ENCODE assay signal across 31 cellular contexts in the genomic region with DNA sequence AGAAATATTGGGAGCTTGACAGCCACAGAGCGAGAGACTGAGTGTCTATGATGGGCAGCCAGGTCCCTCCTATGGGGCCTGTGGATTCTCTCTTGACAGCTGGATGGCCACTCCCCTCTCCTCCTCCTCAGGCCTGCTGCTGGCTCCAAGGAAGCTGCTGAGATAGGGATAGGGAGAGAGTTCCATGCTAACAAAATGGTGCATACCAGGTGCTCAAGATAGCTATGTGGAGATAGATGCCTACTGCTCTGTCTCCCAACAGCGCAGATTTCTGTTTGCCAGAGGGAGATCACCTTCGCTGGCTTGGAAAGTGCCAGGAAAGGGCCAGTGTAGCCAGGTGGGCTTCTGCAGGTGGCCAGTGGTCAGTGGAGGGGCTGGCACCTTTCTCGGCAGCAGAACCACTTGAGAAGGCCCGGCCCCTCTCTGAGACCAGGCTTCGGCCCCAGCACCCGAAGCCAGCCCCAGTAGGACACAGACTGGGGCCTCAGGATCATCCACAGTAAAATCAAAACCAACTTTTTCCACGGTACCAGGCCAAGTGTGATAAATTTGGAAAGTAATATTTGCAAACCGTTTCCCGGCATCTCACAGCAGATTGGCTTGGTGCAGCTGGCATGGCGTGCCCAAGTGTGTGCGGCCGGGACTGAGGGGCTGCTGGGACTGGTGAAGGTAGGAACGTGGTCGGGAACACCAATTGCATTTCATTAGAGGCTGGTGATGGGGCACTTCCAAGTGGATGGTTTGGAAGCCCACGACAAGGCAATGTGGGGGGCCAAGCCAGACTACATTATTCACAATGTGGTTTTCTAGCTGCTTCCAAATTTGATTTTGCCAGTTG.
A peak's percentile ranks its signal among the peaks of the same experiment; 100 is the strongest.
DNase-seq lines count a peak whose midpoint lies in the region; ATAC-seq and TF ChIP-seq lines count a peak whose summit lies in the region.
"Had no signal": no experiment of that assay in that cellular context is flagged by ENCODE, and none has a peak within 500 bp of the region (broad histone marks: within the 10 kb centered on the region; RNA-seq: fewer than 3 reads in every experiment).

No MANE protein-coding gene starts in this region.

- no peak for ATAC-seq in activated CD8-positive, alpha-beta memory T cell treated with anti-CD3 and anti-CD28 coated beads, Interleukin-2, amount 10 ng/mL, durations not matched to agents 7 days and 5 days
- ATAC-seq in HG03108 (IDR thresholded peaks at IDR 0.05; ENCODE audit: unreplicated experiment): no peak
- ATAC-seq: GM12878; HepG2; naive thymus-derived CD8-positive, alpha-beta T cell had no signal

- no peak overlapping the region for H3K4me3 Mint-ChIP-seq in activated CD8-positive, alpha-beta memory T cell treated with anti-CD3 and anti-CD28 coated beads, Interleukin-2, amount 10 ng/mL, durations not matched to agents 7 days and 5 days
- H3K4me3 Mint-ChIP-seq: activated naive CD8-positive, alpha-beta T cell treated with anti-CD3 and anti-CD28 coated beads for 36 hours; CD4-positive, CD25-positive, alpha-beta regulatory T cell; central memory CD8-positive, alpha-beta T cell; HFFc6; immature natural killer cell; mesothelial cell of epicardium; naive thymus-derived CD8-positive, alpha-beta T cell had no signal

- no peak overlapping the region for H3K27ac Mint-ChIP-seq in activated CD8-positive, alpha-beta memory T cell treated with anti-CD3 and anti-CD28 coated beads, Interleukin-2, amount 10 ng/mL, durations not matched to agents 7 days and 5 days
- H3K27ac Mint-ChIP-seq: activated naive CD8-positive, alpha-beta T cell treated with anti-CD3 and anti-CD28 coated beads for 36 hours; HFFc6; immature natural killer cell; mesothelial cell of epicardium had no signal

- no peaks in the 10 kb centered on the region for H3K36me3 Mint-ChIP-seq in activated CD8-positive, alpha-beta memory T cell treated with anti-CD3 and anti-CD28 coated beads, Interleukin-2, amount 10 ng/mL, durations not matched to agents 7 days and 5 days
- H3K36me3 Mint-ChIP-seq: activated naive CD8-positive, alpha-beta T cell treated with anti-CD3 and anti-CD28 coated beads for 36 hours; CD4-positive, CD25-positive, alpha-beta regulatory T cell; immature natural killer cell; mesothelial cell of epicardium; naive thymus-derived CD8-positive, alpha-beta T cell had no signal

- intact Hi-C loops in stomach (cut with DNase I; ENCODE audit: low total_unique reads): loop anchor here (5.0 kb wide), 1 partner anchor 261 kb away; no protein-coding TSS in a partner anchor

- no peaks in the 10 kb centered on the region for H3K36me3 ChIP-seq in stomach
- H3K36me3 ChIP-seq: esophagus squamous epithelium, left ventricle myocardium inferior, ovary had no signal

- no peaks in the 10 kb centered on the region for H3K27me3 Mint-ChIP-seq in activated CD8-positive, alpha-beta memory T cell treated with anti-CD3 and anti-CD28 coated beads, Interleukin-2, amount 10 ng/mL, durations not matched to agents 7 days and 5 days
- H3K27me3 Mint-ChIP-seq: activated naive CD8-positive, alpha-beta T cell treated with anti-CD3 and anti-CD28 coated beads for 36 hours; CD4-positive, CD25-positive, alpha-beta regulatory T cell; central memory CD8-positive, alpha-beta T cell; naive thymus-derived CD8-positive, alpha-beta T cell had no signal

- no peak for TF ChIP-seq EP300 in stomach (IDR thresholded peaks at IDR 0.05)

- H3K4me1 ChIP-seq in stomach: peaks cover 0 to 7% (median 0%) of the 10 kb centered on the region in 4 donors
- H3K4me1 ChIP-seq: left ventricle myocardium inferior had no signal

- TF ChIP-seq POLR2A in stomach (IDR thresholded peaks at IDR 0.05): no peak

- H3K27ac ChIP-seq in stomach (no peak overlapping the region), RWPE1 (no peak overlapping the region)
- H3K27ac ChIP-seq: esophagus squamous epithelium, left ventricle myocardium inferior, ovary had no signal

- H3K9me3 Mint-ChIP-seq in activated CD8-positive, alpha-beta memory T cell treated with anti-CD3 and anti-CD28 coated beads, Interleukin-2, amount 10 ng/mL, durations not matched to agents 7 days and 5 days (ENCODE audit: low read depth): no peaks in the 10 kb centered on the region
- H3K9me3 Mint-ChIP-seq: activated naive CD8-positive, alpha-beta T cell treated with anti-CD3 and anti-CD28 coated beads for 36 hours; CD4-positive, CD25-positive, alpha-beta regulatory T cell; central memory CD8-positive, alpha-beta T cell; HFFc6; immature natural killer cell; mesothelial cell of epicardium had no signal

- peaks cover 0 to 3% (median 0%) of the 10 kb centered on the region in 3 donors for H3K27me3 ChIP-seq in stomach
- H3K27me3 ChIP-seq: esophagus squamous epithelium, ovary had no signal

- H3K9me3 ChIP-seq in stomach: no peaks in the 10 kb centered on the region
- H3K9me3 ChIP-seq: esophagus squamous epithelium, left ventricle myocardium inferior, ovary had no signal

- POLR2A ChIA-PET in RWPE1 (lab: Yijun Ruan, JAX; ENCODE audit: low non-redundant PET): no interaction called here

- peaks cover 9% of the 10 kb centered on the region for H3K4me1 Mint-ChIP-seq in activated CD8-positive, alpha-beta memory T cell treated with anti-CD3 and anti-CD28 coated beads, Interleukin-2, amount 10 ng/mL, durations not matched to agents 7 days and 5 days
- H3K4me1 Mint-ChIP-seq: immature natural killer cell had no signal

- DNase-seq in activated CD8-positive, alpha-beta memory T cell treated with anti-CD3 and anti-CD28 coated beads for 24 hours: peak; percentile 40
- no peak for DNase-seq in activated CD8-positive, alpha-beta memory T cell treated with anti-CD3 and anti-CD28 coated beads, Interleukin-2, amount 10 ng/mL, durations not matched to agents 7 days and 5 days
- DNase-seq in NCI-H226: peak; percentile 14
- DNase-seq in iPS-NIHi7 (ENCODE audit: extremely low spot score): peak; percentile 46
- DNase-seq in stomach: peak; percentile 21
- DNase-seq in NCI-H1694 (lab: John Stamatoyannopoulos, UW): no peak
- no peak for DNase-seq in RWPE1 (ENCODE audit: low spot score)
- DNase-seq: 8988T; activated CD4-positive, alpha-beta T cell treated with anti-CD3 and anti-CD28 coated beads, Interleukin-2, amount 50 U/mL, for 48 hours; activated CD4-positive, CD25-positive, alpha-beta regulatory T cell; activated naive CD8-positive, alpha-beta T cell treated with anti-CD3 and anti-CD28 coated beads for 36 hours; CD4-positive, CD25-positive, alpha-beta regulatory T cell; dermis blood vessel endothelial cell; esophagus squamous epithelium; foreskin melanocyte; HFFc6; hippocampal formation; immature natural killer cell; left ventricle myocardium inferior; naive thymus-derived CD8-positive, alpha-beta T cell; NCI-H1930; ovary; retina; T-helper 1 cell; trophoblast cell had no signal

- CTCF ChIA-PET in activated CD8-positive, alpha-beta memory T cell treated with anti-CD3 and anti-CD28 coated beads, Interleukin-2, amount 10 ng/mL, durations not matched to agents 7 days and 5 days (lab: Charles Lee): interaction anchor here (1.5 to 1.7 kb wide), 2 partner anchors 261 to 262 kb away, joined by 3 to 4 read pairs; no protein-coding TSS in a partner anchor
- CTCF ChIA-PET in RWPE1 (lab: Yijun Ruan, JAX): no interaction called here

- H3K4me3 ChIP-seq in stomach: no peak overlapping the region
- H3K4me3 ChIP-seq: esophagus squamous epithelium, GM12878, left ventricle myocardium inferior, ovary, smooth muscle cell had no signal

- no peak for TF ChIP-seq CTCF in stomach (IDR thresholded peaks at IDR 0.05)
- TF ChIP-seq CTCF in RWPE1 (conservative IDR thresholded peaks at IDR 0.05; ENCODE audit: low read depth): no peak

- WGBS in stomach, 5 donors: 87 to 92% (median 88%) methylated on average over 15 to 16 of the region's 16 CpGs

Comparison
In these comparisons a context has a peak if more than half of its experiments do, and no peak if none do; other contexts are left out.
1. DNase-seq: peak in activated CD8-positive, alpha-beta memory T cell treated with anti-CD3 and anti-CD28 coated beads for 24 hours (single experiment), NCI-H226 (single experiment), iPS-NIHi7 (single experiment) and stomach (single experiment); none in activated CD8-positive, alpha-beta memory T cell treated with anti-CD3 and anti-CD28 coated beads, Interleukin-2, amount 10 ng/mL, durations not matched to agents 7 days and 5 days (single experiment), NCI-H1694 (single experiment) and RWPE1 (single experiment).